2 cellular contexts compared by ENCODE assay signal in genomic region chr3:14925729-14926591, GRCh38.
TF ChIP-seq lines count a peak whose summit lies in the region.

No MANE protein-coding gene starts in this region.

TF ChIP-seq in GM23338, 12 proteins besides CTCF, POLR2A, EP300 and RAD21 (continued from another document):
- TF ChIP-seq, protein P1, sequence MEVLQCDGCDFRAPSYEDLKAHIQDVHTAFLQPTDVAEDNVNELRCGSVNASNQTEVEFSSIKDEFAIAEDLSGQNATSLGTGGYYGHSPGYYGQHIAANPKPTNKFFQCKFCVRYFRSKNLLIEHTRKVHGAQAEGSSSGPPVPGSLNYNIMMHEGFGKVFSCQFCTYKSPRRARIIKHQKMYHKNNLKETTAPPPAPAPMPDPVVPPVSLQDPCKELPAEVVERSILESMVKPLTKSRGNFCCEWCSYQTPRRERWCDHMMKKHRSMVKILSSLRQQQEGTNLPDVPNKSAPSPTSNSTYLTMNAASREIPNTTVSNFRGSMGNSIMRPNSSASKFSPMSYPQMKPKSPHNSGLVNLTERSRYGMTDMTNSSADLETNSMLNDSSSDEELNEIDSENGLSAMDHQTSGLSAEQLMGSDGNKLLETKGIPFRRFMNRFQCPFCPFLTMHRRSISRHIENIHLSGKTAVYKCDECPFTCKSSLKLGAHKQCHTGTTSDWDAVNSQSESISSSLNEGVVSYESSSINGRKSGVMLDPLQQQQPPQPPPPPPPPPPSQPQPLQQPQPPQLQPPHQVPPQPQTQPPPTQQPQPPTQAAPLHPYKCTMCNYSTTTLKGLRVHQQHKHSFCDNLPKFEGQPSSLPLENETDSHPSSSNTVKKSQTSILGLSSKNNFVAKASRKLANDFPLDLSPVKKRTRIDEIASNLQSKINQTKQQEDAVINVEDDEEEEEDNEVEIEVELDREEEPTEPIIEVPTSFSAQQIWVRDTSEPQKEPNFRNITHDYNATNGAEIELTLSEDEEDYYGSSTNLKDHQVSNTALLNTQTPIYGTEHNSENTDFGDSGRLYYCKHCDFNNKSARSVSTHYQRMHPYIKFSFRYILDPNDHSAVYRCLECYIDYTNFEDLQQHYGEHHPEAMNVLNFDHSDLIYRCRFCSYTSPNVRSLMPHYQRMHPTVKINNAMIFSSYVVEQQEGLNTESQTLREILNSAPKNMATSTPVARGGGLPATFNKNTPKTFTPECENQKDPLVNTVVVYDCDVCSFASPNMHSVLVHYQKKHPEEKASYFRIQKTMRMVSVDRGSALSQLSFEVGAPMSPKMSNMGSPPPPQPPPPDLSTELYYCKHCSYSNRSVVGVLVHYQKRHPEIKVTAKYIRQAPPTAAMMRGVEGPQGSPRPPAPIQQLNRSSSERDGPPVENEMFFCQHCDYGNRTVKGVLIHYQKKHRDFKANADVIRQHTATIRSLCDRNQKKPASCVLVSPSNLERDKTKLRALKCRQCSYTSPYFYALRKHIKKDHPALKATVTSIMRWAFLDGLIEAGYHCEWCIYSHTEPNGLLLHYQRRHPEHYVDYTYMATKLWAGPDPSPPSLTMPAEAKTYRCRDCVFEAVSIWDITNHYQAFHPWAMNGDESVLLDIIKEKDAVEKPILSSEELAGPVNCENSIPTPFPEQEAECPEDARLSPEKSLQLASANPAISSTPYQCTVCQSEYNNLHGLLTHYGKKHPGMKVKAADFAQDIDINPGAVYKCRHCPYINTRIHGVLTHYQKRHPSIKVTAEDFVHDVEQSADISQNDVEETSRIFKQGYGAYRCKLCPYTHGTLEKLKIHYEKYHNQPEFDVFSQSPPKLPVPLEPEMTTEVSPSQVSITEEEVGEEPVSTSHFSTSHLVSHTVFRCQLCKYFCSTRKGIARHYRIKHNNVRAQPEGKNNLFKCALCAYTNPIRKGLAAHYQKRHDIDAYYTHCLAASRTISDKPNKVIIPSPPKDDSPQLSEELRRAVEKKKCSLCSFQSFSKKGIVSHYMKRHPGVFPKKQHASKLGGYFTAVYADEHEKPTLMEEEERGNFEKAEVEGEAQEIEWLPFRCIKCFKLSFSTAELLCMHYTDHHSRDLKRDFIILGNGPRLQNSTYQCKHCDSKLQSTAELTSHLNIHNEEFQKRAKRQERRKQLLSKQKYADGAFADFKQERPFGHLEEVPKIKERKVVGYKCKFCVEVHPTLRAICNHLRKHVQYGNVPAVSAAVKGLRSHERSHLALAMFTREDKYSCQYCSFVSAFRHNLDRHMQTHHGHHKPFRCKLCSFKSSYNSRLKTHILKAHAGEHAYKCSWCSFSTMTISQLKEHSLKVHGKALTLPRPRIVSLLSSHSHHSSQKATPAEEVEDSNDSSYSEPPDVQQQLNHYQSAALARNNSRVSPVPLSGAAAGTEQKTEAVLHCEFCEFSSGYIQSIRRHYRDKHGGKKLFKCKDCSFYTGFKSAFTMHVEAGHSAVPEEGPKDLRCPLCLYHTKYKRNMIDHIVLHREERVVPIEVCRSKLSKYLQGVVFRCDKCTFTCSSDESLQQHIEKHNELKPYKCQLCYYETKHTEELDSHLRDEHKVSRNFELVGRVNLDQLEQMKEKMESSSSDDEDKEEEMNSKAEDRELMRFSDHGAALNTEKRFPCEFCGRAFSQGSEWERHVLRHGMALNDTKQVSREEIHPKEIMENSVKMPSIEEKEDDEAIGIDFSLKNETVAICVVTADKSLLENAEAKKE (CRISPR knock-in tag; IDR thresholded peaks at IDR 0.05), result no peak
- TF ChIP-seq NANOG (IDR thresholded peaks at IDR 0.05; ENCODE audit: borderline replicate concordance) (no peak), ZNF331 (CRISPR knock-in tag; IDR thresholded peaks at IDR 0.05; ENCODE audit: low read depth) (no peak), STAT1 (IDR thresholded peaks at IDR 0.05; ENCODE audit: unreplicated experiment) (no peak), EZH2 (IDR thresholded peaks at IDR 0.05; ENCODE audit: low read depth, unreplicated experiment) (no peak), JUNB (IDR thresholded peaks at IDR 0.05; ENCODE audit: unreplicated experiment) (no peak), ZNF114 (CRISPR knock-in tag; IDR thresholded peaks at IDR 0.05) (no peak), POLR2AphosphoS5 (IDR thresholded peaks at IDR 0.05; ENCODE audit: low read depth) (no peak)
- TF ChIP-seq, protein P2, sequence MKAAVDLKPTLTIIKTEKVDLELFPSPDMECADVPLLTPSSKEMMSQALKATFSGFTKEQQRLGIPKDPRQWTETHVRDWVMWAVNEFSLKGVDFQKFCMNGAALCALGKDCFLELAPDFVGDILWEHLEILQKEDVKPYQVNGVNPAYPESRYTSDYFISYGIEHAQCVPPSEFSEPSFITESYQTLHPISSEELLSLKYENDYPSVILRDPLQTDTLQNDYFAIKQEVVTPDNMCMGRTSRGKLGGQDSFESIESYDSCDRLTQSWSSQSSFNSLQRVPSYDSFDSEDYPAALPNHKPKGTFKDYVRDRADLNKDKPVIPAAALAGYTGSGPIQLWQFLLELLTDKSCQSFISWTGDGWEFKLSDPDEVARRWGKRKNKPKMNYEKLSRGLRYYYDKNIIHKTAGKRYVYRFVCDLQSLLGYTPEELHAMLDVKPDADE (IDR thresholded peaks at IDR 0.05), result no peak
- TF ChIP-seq, protein P3, sequence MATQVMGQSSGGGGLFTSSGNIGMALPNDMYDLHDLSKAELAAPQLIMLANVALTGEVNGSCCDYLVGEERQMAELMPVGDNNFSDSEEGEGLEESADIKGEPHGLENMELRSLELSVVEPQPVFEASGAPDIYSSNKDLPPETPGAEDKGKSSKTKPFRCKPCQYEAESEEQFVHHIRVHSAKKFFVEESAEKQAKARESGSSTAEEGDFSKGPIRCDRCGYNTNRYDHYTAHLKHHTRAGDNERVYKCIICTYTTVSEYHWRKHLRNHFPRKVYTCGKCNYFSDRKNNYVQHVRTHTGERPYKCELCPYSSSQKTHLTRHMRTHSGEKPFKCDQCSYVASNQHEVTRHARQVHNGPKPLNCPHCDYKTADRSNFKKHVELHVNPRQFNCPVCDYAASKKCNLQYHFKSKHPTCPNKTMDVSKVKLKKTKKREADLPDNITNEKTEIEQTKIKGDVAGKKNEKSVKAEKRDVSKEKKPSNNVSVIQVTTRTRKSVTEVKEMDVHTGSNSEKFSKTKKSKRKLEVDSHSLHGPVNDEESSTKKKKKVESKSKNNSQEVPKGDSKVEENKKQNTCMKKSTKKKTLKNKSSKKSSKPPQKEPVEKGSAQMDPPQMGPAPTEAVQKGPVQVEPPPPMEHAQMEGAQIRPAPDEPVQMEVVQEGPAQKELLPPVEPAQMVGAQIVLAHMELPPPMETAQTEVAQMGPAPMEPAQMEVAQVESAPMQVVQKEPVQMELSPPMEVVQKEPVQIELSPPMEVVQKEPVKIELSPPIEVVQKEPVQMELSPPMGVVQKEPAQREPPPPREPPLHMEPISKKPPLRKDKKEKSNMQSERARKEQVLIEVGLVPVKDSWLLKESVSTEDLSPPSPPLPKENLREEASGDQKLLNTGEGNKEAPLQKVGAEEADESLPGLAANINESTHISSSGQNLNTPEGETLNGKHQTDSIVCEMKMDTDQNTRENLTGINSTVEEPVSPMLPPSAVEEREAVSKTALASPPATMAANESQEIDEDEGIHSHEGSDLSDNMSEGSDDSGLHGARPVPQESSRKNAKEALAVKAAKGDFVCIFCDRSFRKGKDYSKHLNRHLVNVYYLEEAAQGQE (IDR thresholded peaks at IDR 0.05; ENCODE audit: unreplicated experiment), result no peak

TF ChIP-seq in K562, 482 proteins besides CTCF, POLR2A, EP300 and RAD21 (continued from another document):
- TF ChIP-seq ZNF644 (tag; IDR thresholded peaks at IDR 0.05; ENCODE audit: low read depth), result no peak
- TF ChIP-seq KAT7 (CRISPR knock-in tag; IDR thresholded peaks at IDR 0.05; ENCODE audit: borderline replicate concordance), result no peak
- TF ChIP-seq MYBL2 (IDR thresholded peaks at IDR 0.05; ENCODE audit: low read depth), result no peak
- no peak for TF ChIP-seq MYBL2 (CRISPR knock-in tag; IDR thresholded peaks at IDR 0.05; ENCODE audit: borderline replicate concordance)
- peak; percentile 35; the same call in 1 of the 2 replicates for TF ChIP-seq STAG1 (CRISPR knock-in tag; IDR thresholded peaks at IDR 0.05; ENCODE audit: borderline replicate concordance)
- TF ChIP-seq RCOR1 (IDR thresholded peaks at IDR 0.05; ENCODE audit: borderline replicate concordance in 1 of 2, low read depth in 2 of 2, low read length in 2 of 2), result peak in 1 of 2 experiments; percentile 39; a peak in 1 of 4 replicates
- TF ChIP-seq NRF1 (conservative IDR thresholded peaks at IDR 0.05 in 1 of 2, IDR thresholded peaks at IDR 0.05 in 1 of 2), result no peak
- TF ChIP-seq HMGXB4 (CRISPR knock-in tag; IDR thresholded peaks at IDR 0.05), result peak; percentile 53; the same call in 1 of the 2 replicates
- no peak for TF ChIP-seq ZNF445 (CRISPR knock-in tag; IDR thresholded peaks at IDR 0.05; ENCODE audit: low read depth)
- TF ChIP-seq ZFP30 (CRISPR knock-in tag; IDR thresholded peaks at IDR 0.05; ENCODE audit: borderline replicate concordance), result no peak
- 0 out of 2 replicates have a peak, but pooled peaks have one; percentile 20 for TF ChIP-seq CC2D1A (IDR thresholded peaks at IDR 0.05)
- TF ChIP-seq, protein P4, sequence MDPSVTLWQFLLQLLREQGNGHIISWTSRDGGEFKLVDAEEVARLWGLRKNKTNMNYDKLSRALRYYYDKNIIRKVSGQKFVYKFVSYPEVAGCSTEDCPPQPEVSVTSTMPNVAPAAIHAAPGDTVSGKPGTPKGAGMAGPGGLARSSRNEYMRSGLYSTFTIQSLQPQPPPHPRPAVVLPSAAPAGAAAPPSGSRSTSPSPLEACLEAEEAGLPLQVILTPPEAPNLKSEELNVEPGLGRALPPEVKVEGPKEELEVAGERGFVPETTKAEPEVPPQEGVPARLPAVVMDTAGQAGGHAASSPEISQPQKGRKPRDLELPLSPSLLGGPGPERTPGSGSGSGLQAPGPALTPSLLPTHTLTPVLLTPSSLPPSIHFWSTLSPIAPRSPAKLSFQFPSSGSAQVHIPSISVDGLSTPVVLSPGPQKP (CRISPR knock-in tag; IDR thresholded peaks at IDR 0.05), result no peak
- peak; percentile 99 for TF ChIP-seq ZNF24 (IDR thresholded peaks at IDR 0.05)
- TF ChIP-seq PTRF (tag; IDR thresholded peaks at IDR 0.05), result no peak
- TF ChIP-seq BCOR (IDR thresholded peaks at IDR 0.05), result no peak
- TF ChIP-seq TEAD1 (CRISPR knock-in tag; IDR thresholded peaks at IDR 0.05), result peak; percentile 45 to 59; a peak in 2 of 4 replicates
- TF ChIP-seq KLF16 (IDR thresholded peaks at IDR 0.05), result 0 out of 2 replicates have a peak, but pooled peaks have one; percentile 21
- TF ChIP-seq, protein P5, sequence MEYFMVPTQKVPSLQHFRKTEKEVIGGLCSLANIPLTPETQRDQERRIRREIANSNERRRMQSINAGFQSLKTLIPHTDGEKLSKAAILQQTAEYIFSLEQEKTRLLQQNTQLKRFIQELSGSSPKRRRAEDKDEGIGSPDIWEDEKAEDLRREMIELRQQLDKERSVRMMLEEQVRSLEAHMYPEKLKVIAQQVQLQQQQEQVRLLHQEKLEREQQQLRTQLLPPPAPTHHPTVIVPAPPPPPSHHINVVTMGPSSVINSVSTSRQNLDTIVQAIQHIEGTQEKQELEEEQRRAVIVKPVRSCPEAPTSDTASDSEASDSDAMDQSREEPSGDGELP (CRISPR knock-in tag; IDR thresholded peaks at IDR 0.05; ENCODE audit: borderline replicate concordance), result peak; percentile 57
- TF ChIP-seq DACH1 (IDR thresholded peaks at IDR 0.05; ENCODE audit: partially characterized antibody), result peak; percentile 48
- no peak for TF ChIP-seq MAFG (tag; conservative IDR thresholded peaks at IDR 0.05)
- TF ChIP-seq CXXC5 (CRISPR knock-in tag; IDR thresholded peaks at IDR 0.05), result no peak
- peak in 1 of 2 experiments; percentile 35; a peak in 1 of 4 replicates for TF ChIP-seq MAZ (CRISPR knock-in tag; conservative IDR thresholded peaks at IDR 0.05 in 1 of 2, IDR thresholded peaks at IDR 0.05 in 1 of 2)
- 0 out of 2 replicates have a peak, but pooled peaks have one; percentile 20 for TF ChIP-seq MAFK (IDR thresholded peaks at IDR 0.05; ENCODE audit: low read length)
- TF ChIP-seq NCOR1 (IDR thresholded peaks at IDR 0.05), result no peak
- peak; percentile 20; the same call in 1 of the 2 replicates for TF ChIP-seq JUND (IDR thresholded peaks at IDR 0.05; ENCODE audit: borderline replicate concordance, low read depth, low read length)
- peak; percentile 10; the same call in 1 of the 3 replicates for TF ChIP-seq JUND (tag; IDR thresholded peaks at IDR 0.05; ENCODE audit: borderline replicate concordance, low read depth, low read length)
- peak; percentile 73 for TF ChIP-seq SMC3 (conservative IDR thresholded peaks at IDR 0.05; ENCODE audit: insufficient read depth, low read depth, low read length)
TF ChIP-seq in K562: peak in this region for 16.
